Comparison of ENCODE assay signal across 13 cellular contexts in the genomic region with DNA sequence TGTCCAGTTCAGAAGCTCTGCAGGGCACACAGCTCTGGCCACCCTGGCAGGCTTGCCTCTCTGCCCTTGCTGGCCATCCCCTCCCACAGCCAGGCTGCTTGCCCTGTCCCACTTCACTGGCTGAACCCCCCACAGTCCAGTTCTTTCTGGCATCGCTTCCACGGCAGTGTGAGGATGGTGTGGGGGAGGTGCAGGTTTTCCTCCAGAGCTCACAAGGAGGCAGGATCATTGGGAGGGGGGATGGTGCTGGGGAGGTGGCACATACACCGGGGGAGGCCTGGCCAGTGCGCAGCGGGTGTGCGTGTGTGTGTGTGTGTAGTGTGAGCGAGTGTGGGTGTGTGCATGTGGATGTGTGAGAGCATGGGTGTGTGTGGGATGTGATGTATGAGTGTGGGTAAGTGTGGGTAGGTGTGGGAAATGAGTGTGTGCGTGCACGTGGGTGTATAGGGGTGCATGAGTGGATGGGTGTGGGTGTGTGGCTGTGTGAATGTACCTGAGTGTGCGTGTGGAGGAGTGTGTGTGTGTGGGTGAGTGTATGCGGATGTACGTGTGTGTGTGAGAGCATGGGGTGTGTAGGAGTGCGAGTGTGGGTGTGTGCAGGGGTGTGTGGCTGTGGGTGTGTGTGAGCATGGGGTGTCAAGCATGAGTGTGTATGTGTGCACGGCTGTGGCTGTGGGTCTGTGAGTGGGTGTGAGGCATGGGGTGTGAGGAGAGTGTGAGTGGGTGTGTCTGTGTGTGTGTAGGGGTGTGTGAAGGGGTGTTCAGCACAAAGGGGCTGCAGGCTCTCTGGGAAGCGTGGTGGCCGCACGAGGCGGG.
DNase-seq lines count a peak whose midpoint lies in the region; ATAC-seq and TF ChIP-seq lines count a peak whose summit lies in the region.
"Had no signal": no experiment of that assay in that cellular context is flagged by ENCODE, and none has a peak within 500 bp of the region (broad histone marks: within the 10 kb centered on the region; RNA-seq: fewer than 3 reads in every experiment).

No MANE protein-coding gene starts in this region.

- H3K4me1 Mint-ChIP-seq in Calu3 (ENCODE audit: low read depth, unreplicated experiment), result no peaks in the 10 kb centered on the region

- no peak overlapping the region for H2BK15ac ChIP-seq in mesendoderm (replicated peaks; ENCODE audit: low read depth)

- no peaks in the 10 kb centered on the region for H3K36me3 Mint-ChIP-seq in Calu3 (ENCODE audit: insufficient read depth, unreplicated experiment)

- no peaks in the 10 kb centered on the region for H3K79me2 ChIP-seq in mesendoderm (ENCODE audit: control insufficient read depth, insufficient read depth, low read length)

- H3K27me3 ChIP-seq in right atrium auricular region, result peaks cover 0 to 4% of the 10 kb centered on the region in 2 donors
- H3K27me3 ChIP-seq in mesendoderm (ENCODE audit: insufficient read depth, low read length, poor library complexity), result no peaks in the 10 kb centered on the region

- H3K9me3 ChIP-seq in right atrium auricular region, result no peaks in the 10 kb centered on the region
- H3K9me3 ChIP-seq: heart right ventricle had no signal

- no peak overlapping the region for H2BK5ac ChIP-seq in mesendoderm (ENCODE audit: low read length)

- H3K4me3 ChIP-seq in right atrium auricular region (peak overlapping the region in 1 of 2 donors; percentile 50), mesendoderm (ENCODE audit: low read length) (no peak overlapping the region)

- no peak overlapping the region for H3K4me3 Mint-ChIP-seq in Calu3 (ENCODE audit: low read depth, unreplicated experiment)

- no peak overlapping the region for H3K27ac Mint-ChIP-seq in Calu3 (ENCODE audit: unreplicated experiment)

- peak overlapping the region; percentile 77 for H3K56ac ChIP-seq in mesendoderm (ENCODE audit: low read length)

- H3K27ac ChIP-seq in right atrium auricular region (no peak overlapping the region), angular gyrus (ENCODE audit: low read depth, low read length) (peak overlapping the region; percentile 32), mesendoderm (ENCODE audit: low read depth, low read length) (no peak overlapping the region), temporal lobe (ENCODE audit: low read depth, low read length) (peak overlapping the region; percentile 11)
- H3K27ac ChIP-seq: heart right ventricle had no signal

- H3K36me3 ChIP-seq in right atrium auricular region (no peaks in the 10 kb centered on the region), mesendoderm (ENCODE audit: control insufficient read depth, insufficient read depth, low read length) (no peaks in the 10 kb centered on the region)
- H3K36me3 ChIP-seq: heart right ventricle had no signal

- ATAC-seq in Right ventricle myocardium superior (ENCODE audit: poor library complexity) (peak; percentile 11), GM18511 (IDR thresholded peaks at IDR 0.05; ENCODE audit: unreplicated experiment) (no peak)
- ATAC-seq: left lobe of liver had no signal

- intact Hi-C loops in Right ventricle myocardium superior (cut with DNase I) (no loop called here), Calu3 (cut with micrococcal nuclease; ENCODE audit: unreplicated experiment) (no loop called here)

- H3K4ac ChIP-seq in mesendoderm (ENCODE audit: low read depth, low read length), result no peak overlapping the region

- no TSS peak for BruUV-seq in Calu3 (replicated peaks; lab: Mats Ljungman, UMichigan)

- peaks cover 0 to 11% of the 10 kb centered on the region in 2 donors for H3K4me1 ChIP-seq in right atrium auricular region
- H3K4me1 ChIP-seq in mesendoderm (ENCODE audit: control insufficient read depth, low read depth, low read length), result no peaks in the 10 kb centered on the region

- H3K9me3 Mint-ChIP-seq in Calu3 (ENCODE audit: low read depth, unreplicated experiment), result no peaks in the 10 kb centered on the region

- CTCF ChIA-PET in Calu3 (lab: Charles Lee), result no interaction called here

- DNase-seq in Right ventricle myocardium superior (no peak), right atrium auricular region (ENCODE audit: low spot score) (no peak), mesendoderm (no peak), amniotic stem cell (lab: John Stamatoyannopoulos, UW) (no peak), Calu3 (no peak)
- DNase-seq: heart right ventricle, NCI-H187 treated with DMSO at 0.1 percent for 48 hours, NCI-H748 treated with DMSO at 0.1 percent for 48 hours, SHP77 treated with DMSO at 0.1 percent for 48 hours had no signal

- peak overlapping the region; percentile 15 for H3K9ac ChIP-seq in mesendoderm (ENCODE audit: low read length)

- no peak overlapping the region for H3K23ac ChIP-seq in mesendoderm (ENCODE audit: low read length)

- TF ChIP-seq CTCF in right atrium auricular region (IDR thresholded peaks at IDR 0.05), result no peak
- no peak for TF ChIP-seq CTCF in Calu3 (IDR thresholded peaks at IDR 0.05; ENCODE audit: unreplicated experiment)

- no peak overlapping the region for H2BK120ac ChIP-seq in mesendoderm (ENCODE audit: low read depth, low read length)

- H3K18ac ChIP-seq in mesendoderm (ENCODE audit: low read length), result no peak overlapping the region

- H3K27me3 Mint-ChIP-seq in Calu3 (ENCODE audit: unreplicated experiment), result peaks cover 13% of the 10 kb centered on the region

- no peak overlapping the region for H4K8ac ChIP-seq in mesendoderm (ENCODE audit: low read depth, low read length)

- WGBS in mesendoderm (ENCODE audit: extremely low coverage, insufficient coverage, low lambda C conversion rate), result 100% methylated on average over 3 of the region's 18 CpGs

- H3K79me1 ChIP-seq in mesendoderm (ENCODE audit: low read length), result no peaks in the 10 kb centered on the region

- no peak overlapping the region for H2AK5ac ChIP-seq in mesendoderm (ENCODE audit: low read length)

- no peak overlapping the region for H4K5ac ChIP-seq in mesendoderm (ENCODE audit: low read length)

- no peak overlapping the region for H3K4me2 ChIP-seq in mesendoderm (ENCODE audit: low read length)

Comparison
In these comparisons a context has a peak if more than half of its experiments do, and no peak if none do; other contexts are left out.
1. H3K27ac ChIP-seq: peak in angular gyrus (single experiment) and temporal lobe (single experiment); none in right atrium auricular region (0 of 2) and mesendoderm (single experiment).